In the genomic region with DNA sequence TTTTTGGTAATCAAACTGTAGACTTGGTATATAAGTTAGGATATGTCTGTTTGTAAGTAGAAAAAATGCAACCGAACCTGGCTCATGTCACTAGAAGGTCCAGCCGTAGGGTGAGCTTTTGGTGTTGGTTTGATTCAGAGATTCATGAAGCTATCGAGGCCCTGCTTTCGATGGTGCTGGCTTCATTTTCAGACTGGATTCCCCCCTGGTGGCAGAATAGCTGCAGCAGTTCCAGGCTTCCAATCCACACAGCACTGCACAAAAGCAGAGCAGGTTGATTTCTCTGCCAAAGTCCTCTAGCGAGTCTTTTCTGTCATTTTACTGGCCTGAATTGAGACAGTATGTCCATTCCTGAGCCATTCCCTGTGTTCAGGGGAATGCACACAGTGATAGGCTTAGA, we compare ENCODE assay signal across 8 cellular contexts. TPM values are rescaled to one million over a fixed set of nuclear protein-coding genes. Genes with fewer than 3 reads are reported as not detected.
DNase-seq lines count a peak whose midpoint lies in the region; ATAC-seq, FAIRE-seq and TF ChIP-seq lines count a peak whose summit lies in the region.

No MANE protein-coding gene starts in this region.

- no peak overlapping the region for H3K4me2 ChIP-seq in DND-41 (ENCODE audit: insufficient read depth, low read length)

- no peak overlapping the region for H3K4me3 ChIP-seq in DND-41 (ENCODE audit: low read depth in 1 of 2, low read length in 2 of 2)

- no peak for ATAC-seq in DND-41 (ENCODE audit: insufficient read depth, low read depth)
- no peak for ATAC-seq in HG03097 (IDR thresholded peaks at IDR 0.05; ENCODE audit: low FRiP score, unreplicated experiment)
- ATAC-seq in GM21423 (IDR thresholded peaks at IDR 0.05; ENCODE audit: unreplicated experiment) = no peak
- no peak for ATAC-seq in GM19467 (IDR thresholded peaks at IDR 0.05; ENCODE audit: unreplicated experiment)

- no peaks in the 10 kb centered on the region for H3K9me3 ChIP-seq in DND-41 (ENCODE audit: insufficient read depth, low read length, severe bottlenecking)

- peaks cover 10% of the 10 kb centered on the region for H3K36me3 ChIP-seq in DND-41 (ENCODE audit: insufficient read depth, low read length)

- FAIRE-seq in GM12891 (lab: Jason Lieb, UNC) = no peak

- 0 out of 2 replicates have a peak, but pooled peaks cover 7% of the 10 kb centered on the region for H3K79me2 ChIP-seq in DND-41 (ENCODE audit: insufficient read depth, low read length)

- H3K27me3 ChIP-seq in DND-41 (ENCODE audit: insufficient read depth, low read length, poor library complexity) = no peaks in the 10 kb centered on the region

- peak; percentile 5 for DNase-seq in DND-41
- peak; percentile 27 for DNase-seq in M059J (ENCODE audit: low read depth)
- DNase-seq in T47D (ENCODE audit: low read depth in 1 of 2, low spot score in 1 of 2) = peak; percentile 26 to 73
- peak; percentile 12 for DNase-seq in medulla oblongata (ENCODE audit: extremely low spot score)
- DNase-seq in GM12891 (ENCODE audit: insufficient read length, low spot score) = no peak

- H3K4me1 ChIP-seq in DND-41 (ENCODE audit: insufficient read depth, low read length) = peaks cover 24% of the 10 kb centered on the region

- TF ChIP-seq CTCF in DND-41 (IDR thresholded peaks at IDR 0.05; ENCODE audit: borderline replicate concordance, extremely low read depth, low read length, poor library complexity, severe bottlenecking) = peak; percentile 28

- H2AFZ ChIP-seq in DND-41 (ENCODE audit: low read depth, low read length) = no peak overlapping the region

- TF ChIP-seq POLR2A in GM12891 (IDR thresholded peaks at IDR 0.05; ENCODE audit: low read depth, low read length) = no peak

- no peak overlapping the region for H3K9ac ChIP-seq in DND-41 (ENCODE audit: low read depth, low read length)

- no peaks in the 10 kb centered on the region for H4K20me1 ChIP-seq in DND-41 (ENCODE audit: insufficient read depth, low read length)

- H3K27ac ChIP-seq in DND-41 (ENCODE audit: low read length) = no peak overlapping the region

- in situ Hi-C loops in T47D (cut with HindIII; ENCODE audit: low pct_unique_long_range_greater_than_20kb, low sequenced_read_pairs) = no loop called here

TF ChIP-seq in GM12891, 5 proteins besides CTCF, POLR2A, EP300 and RAD21:
- TF ChIP-seq POU2F2 (IDR thresholded peaks at IDR 0.05; ENCODE audit: low read depth, low read length) = no peak
- TF ChIP-seq PAX5 (IDR thresholded peaks at IDR 0.05; ENCODE audit: insufficient read depth, low read length, severe bottlenecking) = no peak
- TF ChIP-seq POLR2AphosphoS5 (IDR thresholded peaks at IDR 0.05; ENCODE audit: low read depth, low read length) = no peak
- TF ChIP-seq TAF1 (IDR thresholded peaks at IDR 0.05; ENCODE audit: low read depth, low read length) = no peak
- TF ChIP-seq SPI1 (IDR thresholded peaks at IDR 0.05; ENCODE audit: low read depth, low read length) = no peak
TF ChIP-seq in GM12891: peak in this region for 0.

RNA-seq across cellular contexts. Expression of gene PDK3, which starts 33.1 kb away (rescaled TPM):
- total RNA-seq in M059J (2014; rRNA removed; shearing (Covaris generic)) = 15.3 and 18.5 TPM in 2 replicates
- 15.1 TPM for polyA plus RNA-seq in GM12891 (2012; ENCODE audit: low read depth, missing spikeins)
